Comparison of ENCODE assay signal across 8 cellular contexts in the genomic region with DNA sequence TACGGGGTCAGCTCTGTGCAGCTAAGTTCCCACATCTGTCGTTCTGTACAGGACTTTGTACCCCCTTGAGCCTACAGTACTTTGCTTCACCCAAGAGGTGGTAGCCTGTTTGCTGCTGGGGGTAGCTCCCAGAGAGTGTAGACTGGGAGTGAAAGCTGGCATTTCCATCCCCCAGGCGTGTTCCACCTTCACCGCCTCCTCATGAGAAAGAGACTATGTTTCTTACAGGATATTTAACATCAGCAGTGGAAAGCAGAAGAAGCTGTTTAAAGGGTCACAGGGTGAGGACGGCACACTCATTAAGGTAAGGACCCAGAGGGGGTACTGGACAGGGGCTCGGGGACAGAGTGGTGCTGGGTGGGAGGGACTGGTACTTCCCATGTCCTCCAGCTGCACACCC.
"Had no signal": no experiment of that assay in that cellular context is flagged by ENCODE, and none has a peak within 500 bp of the region (broad histone marks: within the 10 kb centered on the region; RNA-seq: fewer than 3 reads in every experiment).

No MANE protein-coding gene starts in this region.

- ATAC-seq: HepG2, K562 had no signal

- H3K9me3 Mint-ChIP-seq: IgD-negative memory B cell had no signal

- H3K27me3 Mint-ChIP-seq: IgD-negative memory B cell had no signal

- H3K4me1 Mint-ChIP-seq: IgD-negative memory B cell had no signal

- H3K27ac ChIP-seq: HL-60 had no signal

- FAIRE-seq: HepG2, HTR-8/SVneo, K562 had no signal

- H3K4me3 ChIP-seq: K562 had no signal

- H3K27ac Mint-ChIP-seq: IgD-negative memory B cell had no signal

- H3K4me3 Mint-ChIP-seq: IgD-negative memory B cell had no signal

- DNase-seq: IMR-90, KBM-7, KG1 had no signal
